ENCODE assay signal across 15 cellular contexts in the genomic region with DNA sequence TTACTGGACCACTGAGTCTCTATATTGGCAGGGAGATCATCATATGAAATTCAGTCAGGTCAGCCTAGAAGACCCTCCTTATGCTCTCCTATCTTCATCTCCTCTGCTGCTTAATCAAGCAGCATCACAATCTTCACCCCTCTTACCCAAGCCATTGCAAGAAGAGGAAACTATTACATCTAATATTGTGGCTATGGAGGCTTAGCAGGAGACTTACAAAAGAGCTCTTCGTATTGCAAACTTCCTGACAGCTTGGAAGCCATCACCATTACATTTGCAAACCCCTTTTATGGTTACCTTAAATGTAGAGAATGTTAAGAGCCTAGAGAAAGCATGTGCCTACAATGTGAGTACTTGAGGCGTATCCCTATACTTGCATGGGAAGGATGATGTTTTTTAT.
DNase-seq lines count a peak whose midpoint lies in the region; ATAC-seq, FAIRE-seq and TF ChIP-seq lines count a peak whose summit lies in the region.
"Had no signal": no experiment of that assay in that cellular context is flagged by ENCODE, and none has a peak within 500 bp of the region (broad histone marks: within the 10 kb centered on the region; RNA-seq: fewer than 3 reads in every experiment).

No MANE protein-coding gene starts in this region.

- no peak overlapping the region for H3K14ac ChIP-seq in H1 (ENCODE audit: insufficient read length)

- no peak overlapping the region for H4K91ac ChIP-seq in H1 (replicated peaks; ENCODE audit: insufficient read length, low read length)

- H3K36me3 Mint-ChIP-seq in osteocyte (ENCODE audit: unreplicated experiment) = no peaks in the 10 kb centered on the region

- no peaks in the 10 kb centered on the region for H3K4me1 ChIP-seq in H1 (replicated peaks in 1 of 4; ENCODE audit: control insufficient read depth in 3 of 4, insufficient read depth in 4 of 4, low read length in 3 of 4)
- H3K4me1 ChIP-seq: BLaER1 had no signal

- no peak overlapping the region for H3K23ac ChIP-seq in H1 (ENCODE audit: insufficient read length)

- H3K9ac ChIP-seq in H1 (replicated peaks in 1 of 4; ENCODE audit: extremely low read depth in 1 of 4, low read depth in 3 of 4, low read length in 3 of 4) = no peak overlapping the region
- H3K9ac ChIP-seq: BLaER1 had no signal

- H4K20me1 ChIP-seq in H1 (replicated peaks in 1 of 2; ENCODE audit: control insufficient read depth in 1 of 2, insufficient read depth in 2 of 2, low read length in 2 of 2) = no peaks in the 10 kb centered on the region
- H4K20me1 ChIP-seq: BLaER1 had no signal

- no peak overlapping the region for H4K5ac ChIP-seq in H1 (ENCODE audit: insufficient read length, low read depth, low read length)

- no peak overlapping the region for H2BK120ac ChIP-seq in H1 (replicated peaks; ENCODE audit: low read depth, low read length)

- H3K9me3 Mint-ChIP-seq in osteocyte (ENCODE audit: unreplicated experiment) = no peaks in the 10 kb centered on the region

- peak overlapping the region; percentile 66 for H3K27ac ChIP-seq in HL-60 (replicated peaks)
- no peak overlapping the region for H3K27ac ChIP-seq in H1 (ENCODE audit: low read depth, low read length)
- H3K27ac ChIP-seq: BLaER1 had no signal

- H3K23me2 ChIP-seq in H1 (ENCODE audit: low read depth, low read length) = no peaks in the 10 kb centered on the region

- peaks cover 17% of the 10 kb centered on the region for H3K4me1 Mint-ChIP-seq in osteocyte (ENCODE audit: unreplicated experiment)

- H3K4ac ChIP-seq in H1 (replicated peaks; ENCODE audit: insufficient read length, low read depth, low read length) = no peak overlapping the region

- no peak for TF ChIP-seq POLR2A in H1 (IDR thresholded peaks at IDR 0.05; ENCODE audit: control extremely low read depth in 1 of 2, low read depth in 2 of 2, low read length in 2 of 2)

- no peak overlapping the region for H3K4me3 ChIP-seq in HL-60 (replicated peaks; ENCODE audit: insufficient read depth, low read length)
- H3K4me3 ChIP-seq in H1 (ENCODE audit: extremely low read depth in 1 of 4, insufficient read depth in 2 of 4, low read depth in 3 of 4, low read length in 4 of 4) = no peak overlapping the region
- H3K4me3 ChIP-seq: BLaER1 had no signal

- 89% methylated on average over 2 of the region's 2 CpGs; no CpG with 5 or more reads in 1 of the 2 experiments for WGBS in H1 (ENCODE audit: extremely low coverage in 1 of 2, insufficient coverage in 1 of 2, insufficient read length in 1 of 2, insufficient replicate concordance in 2 of 2, low coverage in 1 of 2, low lambda C conversion rate in 2 of 2, missing lambda C conversion rate in 1 of 2), 2 experiments

- CTCF ChIA-PET in H1 (lab: Charles Lee; ENCODE audit: partially characterized antibody) = interaction anchor here (1.7 kb wide), 1 partner anchor 10 kb away, joined by 3 read pairs; no protein-coding TSS in a partner anchor

- no peak overlapping the region for H3K56ac ChIP-seq in H1 (replicated peaks; ENCODE audit: insufficient read length, low read depth, low read length)

- no peaks in the 10 kb centered on the region for H3K27me3 Mint-ChIP-seq in osteocyte (ENCODE audit: unreplicated experiment)

- H3K18ac ChIP-seq in H1 (ENCODE audit: extremely low read depth, low read length) = no peak overlapping the region

- H3K27ac Mint-ChIP-seq in osteocyte (ENCODE audit: unreplicated experiment) = peak overlapping the region; percentile 81

- no peak overlapping the region for H2AK5ac ChIP-seq in H1 (ENCODE audit: low read depth, low read length)

- no peaks in the 10 kb centered on the region for H3K79me1 ChIP-seq in H1 (ENCODE audit: low read depth, low read length)

- DNase-seq in HL-60 (ENCODE audit: low read depth in 1 of 2, low spot score in 1 of 2) (peak in 1 of 2 experiments; percentile 74), NOMO-1 treated with dmso at 0.1 percent for 144 hours (lab: John Stamatoyannopoulos, UW; ENCODE audit: unreplicated experiment) (peak; percentile 40), H1 (ENCODE audit: low read depth in 1 of 2, low spot score in 2 of 2) (no peak), osteocyte (ENCODE audit: extremely low spot score, unreplicated experiment) (no peak), T1000 (lab: John Stamatoyannopoulos, UW) (no peak), HPDE6-E6E7 (ENCODE audit: extremely low spot score) (no peak), NCI-H1930 (lab: John Stamatoyannopoulos, UW) (no peak)
- DNase-seq: COR-L47, DMS153, Karpas-422, NCI-H446, SHP77 had no signal

- FAIRE-seq in H1 (lab: Jason Lieb, UNC) = no peak
- FAIRE-seq: RCC 7860 had no signal

- H3K9me3 ChIP-seq in H1 (ENCODE audit: insufficient read depth in 2 of 2, low read depth in 1 of 2, low read length in 1 of 2) = no peaks in the 10 kb centered on the region
- H3K9me3 ChIP-seq: BLaER1 had no signal

- no peak overlapping the region for H2BK12ac ChIP-seq in H1 (ENCODE audit: low read depth, low read length)

- H3K79me2 ChIP-seq in H1 (ENCODE audit: control insufficient read depth in 1 of 2, insufficient read depth in 2 of 2, low read length in 2 of 2) = no peaks in the 10 kb centered on the region

- no peak for TF ChIP-seq RAD21 in H1 (IDR thresholded peaks at IDR 0.05 in 1 of 2, conservative IDR thresholded peaks at IDR 0.05 in 1 of 2; ENCODE audit: low read depth in 2 of 2, low read length in 2 of 2)

- no peaks in the 10 kb centered on the region for H3K36me3 ChIP-seq in H1 (ENCODE audit: control insufficient read depth in 2 of 4, insufficient read depth in 4 of 4, low read length in 3 of 4)
- H3K36me3 ChIP-seq: BLaER1 had no signal

- H2BK15ac ChIP-seq in H1 (ENCODE audit: low read length) = no peak overlapping the region

- H3K4me3 Mint-ChIP-seq in osteocyte (ENCODE audit: unreplicated experiment) = peak overlapping the region; percentile 26

- H2BK5ac ChIP-seq in H1 (ENCODE audit: low read depth, low read length) = no peak overlapping the region

- H3K4me2 ChIP-seq in H1 (ENCODE audit: insufficient read depth in 1 of 2, low read depth in 2 of 2, low read length in 2 of 2) = no peak overlapping the region
- H3K4me2 ChIP-seq: BLaER1 had no signal

- no peak overlapping the region for H4K8ac ChIP-seq in H1 (ENCODE audit: extremely low read depth, insufficient read depth, low read length)

- no peak overlapping the region; the same call in 1 of the 2 replicates for H2BK20ac ChIP-seq in H1 (ENCODE audit: low read length)

- H3K27me3 ChIP-seq in HL-60 (ENCODE audit: insufficient read depth, poor library complexity, severe bottlenecking) (no peaks in the 10 kb centered on the region), H1 (replicated peaks in 1 of 4; ENCODE audit: control insufficient read depth in 3 of 4, extremely low read depth in 1 of 4, insufficient read depth in 3 of 4, low read length in 3 of 4) (no peaks in the 10 kb centered on the region)
- H3K27me3 ChIP-seq: BLaER1 had no signal

- POLR2A ChIA-PET in H1 (lab: Charles Lee; ENCODE audit: partially characterized antibody) = no interaction called here

- ATAC-seq in GM19397 (IDR thresholded peaks at IDR 0.05; ENCODE audit: unreplicated experiment) = no peak

- TF ChIP-seq CTCF in HL-60 (IDR thresholded peaks at IDR 0.05; ENCODE audit: insufficient read depth, low read length) = no peak
- TF ChIP-seq CTCF in H1 (IDR thresholded peaks at IDR 0.05; ENCODE audit: control extremely low read depth in 1 of 3, insufficient read depth in 1 of 3, low read depth in 1 of 3, low read length in 3 of 3) = no peak
- TF ChIP-seq CTCF in osteocyte (IDR thresholded peaks at IDR 0.05) = no peak

- H2AFZ ChIP-seq in H1 (ENCODE audit: low read length) = 0 out of 2 replicates have a peak overlapping the region, but pooled peaks have one; percentile 7

- no peak for TF ChIP-seq EP300 in H1 (IDR thresholded peaks at IDR 0.05; ENCODE audit: borderline replicate concordance in 1 of 2, low read depth in 2 of 2, low read length in 2 of 2)

TF ChIP-seq in H1, 55 proteins besides CTCF, POLR2A, EP300 and RAD21 (continues in another document):
- TF ChIP-seq, protein P1, sequence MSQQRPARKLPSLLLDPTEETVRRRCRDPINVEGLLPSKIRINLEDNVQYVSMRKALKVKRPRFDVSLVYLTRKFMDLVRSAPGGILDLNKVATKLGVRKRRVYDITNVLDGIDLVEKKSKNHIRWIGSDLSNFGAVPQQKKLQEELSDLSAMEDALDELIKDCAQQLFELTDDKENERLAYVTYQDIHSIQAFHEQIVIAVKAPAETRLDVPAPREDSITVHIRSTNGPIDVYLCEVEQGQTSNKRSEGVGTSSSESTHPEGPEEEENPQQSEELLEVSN (IDR thresholded peaks at IDR 0.05) = no peak
- TF ChIP-seq EGR1 (IDR thresholded peaks at IDR 0.05; ENCODE audit: borderline replicate concordance, low read depth, low read length) (no peak), TEAD4 (IDR thresholded peaks at IDR 0.05; ENCODE audit: low read depth, low read length) (no peak), RNF2 (IDR thresholded peaks at IDR 0.05; ENCODE audit: borderline replicate concordance, low read depth, low read length, missing control alignments, poor library complexity, severe bottlenecking) (no peak), BRCA1 (IDR thresholded peaks at IDR 0.05; ENCODE audit: low read depth, low read length) (no peak), TBP (IDR thresholded peaks at IDR 0.05; ENCODE audit: low read depth, low read length) (no peak), GABPA (IDR thresholded peaks at IDR 0.05; ENCODE audit: borderline replicate concordance, insufficient read depth, low read length) (no peak), HDAC2 (IDR thresholded peaks at IDR 0.05; ENCODE audit: borderline replicate concordance in 1 of 2, low read depth in 2 of 2, low read length in 2 of 2) (no peak), NANOG (IDR thresholded peaks at IDR 0.05; ENCODE audit: insufficient read depth, low read depth, low read length, poor library complexity, severe bottlenecking) (no peak)
